ENCODE assay signal across 10 cellular contexts in genomic region chr7:75452494-75452955, GRCh38. TPM values are rescaled to one million over a fixed set of nuclear protein-coding genes. Genes with fewer than 3 reads are reported as not detected.
A peak's percentile ranks its signal among the peaks of the same experiment; 100 is the strongest.
DNase-seq lines count a peak whose midpoint lies in the region; ATAC-seq and TF ChIP-seq lines count a peak whose summit lies in the region.
"Not testable (repeated sequence)": the region's sequence is repeated elsewhere in the genome, so short reads cannot be mapped to it uniquely, and the experiment has no call there.
"Had no signal": no experiment of that assay in that cellular context is flagged by ENCODE, and none has a peak within 500 bp of the region (broad histone marks: within the 10 kb centered on the region; RNA-seq: fewer than 3 reads in every experiment).

No MANE protein-coding gene starts in this region.

- not testable (repeated sequence) for H3K4me1 ChIP-seq in HCT116 (ENCODE audit: control insufficient read depth in 1 of 2, insufficient read depth in 2 of 2, low read length in 2 of 2); right cardiac atrium (ENCODE audit: control insufficient read depth, insufficient read depth, low read length); parathyroid adenoma

- not testable (repeated sequence) for H3K27me3 Mint-ChIP-seq in CD14-positive monocyte (ENCODE audit: low read depth in 3 of 3); T-cell; chondrocyte (ENCODE audit: low read depth)

- H3K9me3 ChIP-seq in HCT116 (ENCODE audit: control insufficient read depth in 1 of 2, insufficient read depth in 1 of 2, low read depth in 1 of 2, low read length in 2 of 2); right cardiac atrium (ENCODE audit: control insufficient read depth, low read length); parathyroid adenoma (ENCODE audit: control insufficient read depth, low read length): not testable (repeated sequence)

- not testable (repeated sequence) for H3K36me3 ChIP-seq in HCT116 (ENCODE audit: control insufficient read depth in 1 of 2, insufficient read depth in 2 of 2, low read length in 2 of 2); parathyroid adenoma (ENCODE audit: control insufficient read depth, insufficient read depth, low read length)

- TF ChIP-seq POLR2A in HCT116 (IDR thresholded peaks at IDR 0.05; ENCODE audit: borderline replicate concordance, extremely low read depth, insufficient read depth, insufficient read length): not testable (repeated sequence)

- not testable (repeated sequence) for H3K9ac ChIP-seq in HCT116 (ENCODE audit: low read length); parathyroid adenoma

- H3K9me2 ChIP-seq in HCT116 (ENCODE audit: insufficient read depth): not testable (repeated sequence)

- BruUV-seq in HCT116 (replicated peaks; lab: Mats Ljungman, UMichigan): not testable (repeated sequence)

- ATAC-seq in GM18907 (IDR thresholded peaks at IDR 0.05; ENCODE audit: unreplicated experiment) (peak; percentile 88), HCT116 (peak; percentile 90), HG03378 (IDR thresholded peaks at IDR 0.05; ENCODE audit: unreplicated experiment) (peak; percentile 81), T-cell (replicated peaks in 1 of 4) (peak; percentile 72 to 86 (median 80)), right cardiac atrium (peak; percentile 74 to 78)

- peak; percentile 48 for TF ChIP-seq RAD21 in HCT116 (IDR thresholded peaks at IDR 0.05; ENCODE audit: low read depth)

- not testable (repeated sequence) for H3K4me2 ChIP-seq in HCT116 (ENCODE audit: low read length); parathyroid adenoma (ENCODE audit: low read length)

- H3K4me3 Mint-ChIP-seq in CD14-positive monocyte; T-cell; chondrocyte (ENCODE audit: unreplicated experiment): not testable (repeated sequence)

- H4K20me1 ChIP-seq in HCT116 (ENCODE audit: insufficient read depth): not testable (repeated sequence)

- WGBS in right cardiac atrium: 8% methylated on average over 3 of the region's 4 CpGs

- RAD21 ChIA-PET in HCT116 (lab: Charles Lee; ENCODE audit: low non-redundant PET in 1 of 2, low total read pairs in 2 of 2, uncharacterized antibody in 2 of 2, unreplicated experiment in 2 of 2): not testable (repeated sequence)

- peaks cover 10 to 19% of the 10 kb centered on the region in 2 donors for H3K36me3 Mint-ChIP-seq in CD14-positive monocyte
- not testable (repeated sequence) for H3K36me3 Mint-ChIP-seq in T-cell; chondrocyte (ENCODE audit: low read depth)

- not testable (repeated sequence) for H3K27ac ChIP-seq in HCT116 (ENCODE audit: low read depth, low read length); right cardiac atrium (ENCODE audit: low read length); parathyroid adenoma

- DNase-seq in CD14-positive monocyte (ENCODE audit: low spot score); HCT116 (ENCODE audit: low read depth, low spot score); T-cell; chondrocyte (ENCODE audit: low spot score); right cardiac atrium: not testable (repeated sequence)

- POLR2A ChIA-PET in HCT116 (lab: Charles Lee); T-cell (lab: Charles Lee): not testable (repeated sequence)

- intact Hi-C loops in CD14-positive monocyte (cut with micrococcal nuclease); HCT116 (cut with micrococcal nuclease); right cardiac atrium (cut with DNase I): not testable (repeated sequence)

- H3K4me1 Mint-ChIP-seq in CD14-positive monocyte; T-cell; chondrocyte (ENCODE audit: low read depth): not testable (repeated sequence)

- CTCF ChIA-PET in HCT116 (lab: Charles Lee): interaction anchor here (1.2 kb wide), 1 partner anchor 310 kb away, joined by 3 read pairs; no protein-coding TSS in a partner anchor
- CTCF ChIA-PET in T-cell (lab: Charles Lee): not testable (repeated sequence)

- peak overlapping the region in 1 of 7 donors; percentile 6 for H3K27ac Mint-ChIP-seq in CD14-positive monocyte
- H3K27ac Mint-ChIP-seq in T-cell; chondrocyte (ENCODE audit: unreplicated experiment): not testable (repeated sequence)

- H3K79me2 ChIP-seq in HCT116 (ENCODE audit: insufficient read depth, low read length); parathyroid adenoma: not testable (repeated sequence)

- not testable (repeated sequence) for H3K9me3 Mint-ChIP-seq in CD14-positive monocyte; T-cell; chondrocyte (ENCODE audit: low read depth)

- H3K4me3 ChIP-seq in HCT116 (replicated peaks in 1 of 2; ENCODE audit: low read depth in 1 of 2, low read length in 2 of 2); right cardiac atrium (ENCODE audit: low read length); parathyroid adenoma (ENCODE audit: low read depth, low read length): not testable (repeated sequence)

- H3K27me3 ChIP-seq in HCT116 (ENCODE audit: insufficient read depth, low read length); right cardiac atrium (ENCODE audit: control insufficient read depth, insufficient read depth); parathyroid adenoma (ENCODE audit: control insufficient read depth, insufficient read depth, low read length): not testable (repeated sequence)

- TF ChIP-seq CTCF in CD14-positive monocyte (IDR thresholded peaks at IDR 0.05) (peak; percentile 53), HCT116 (IDR thresholded peaks at IDR 0.05 in 2 of 3, conservative IDR thresholded peaks at IDR 0.05 in 1 of 3; ENCODE audit: borderline replicate concordance in 1 of 3, insufficient read depth in 1 of 3, low read depth in 2 of 3, low read length in 2 of 3) (peak; percentile 15 to 48 (median 26); a peak in 3 of 6 replicates), chondrocyte (IDR thresholded peaks at IDR 0.05) (peak; percentile 78), parathyroid adenoma (IDR thresholded peaks at IDR 0.05) (peak; percentile 41)

- H2AFZ ChIP-seq in HCT116 (ENCODE audit: low read depth, low read length, poor library complexity, severe bottlenecking); parathyroid adenoma: not testable (repeated sequence)

RNA-seq across cellular contexts. Expression of gene POM121C, which starts 33.6 kb away (rescaled TPM):
- 1 to 10 TPM; 2.2 to 3.9 TPM for polyA plus RNA-seq in CD14-positive monocyte
- total RNA-seq in HCT116 (2021; ENCODE audit: unreplicated experiment): 61.0 TPM
- 41.3 and 42.4 TPM in 2 replicates for polyA plus RNA-seq in HCT116 (2012)
- 100 to 1,000 TPM in 2 of 5 donors, 10 to 100 TPM in 3; 76.9 to 113 (median 86.1) TPM for total RNA-seq in T-cell
- total RNA-seq in chondrocyte: 40.7 to 41.4 TPM (median 41.1 TPM) in 3 replicates
- total RNA-seq in right cardiac atrium: 10 to 100 TPM; 23.7 to 38.5 (median 29.2) TPM
- polyA plus RNA-seq in right cardiac atrium: 12.6 TPM

RNA-seq across cellular contexts. Expression of gene SPDYE5, which starts 39.6 kb away (rescaled TPM):
- polyA plus RNA-seq in CD14-positive monocyte (not detected), right cardiac atrium (not detected)
- total RNA-seq in HCT116 (2021; ENCODE audit: unreplicated experiment) (not detected), T-cell (under 1 TPM in 2 of 5 donors, not detected in 3; 0.23 to 0.30 TPM), chondrocyte (not detected in 3 replicates), right cardiac atrium (under 1 TPM in 1 of 4 donors, not detected in 3; 0.17 TPM)
- polyA plus RNA-seq in HCT116 (2012): 0.17 and 0.38 TPM in 2 replicates
- total RNA-seq: dermis blood vessel endothelial cell, H7 had no signal

RNA-seq across cellular contexts. Expression of gene TRIM73, which starts 57.1 kb away (rescaled TPM):
- polyA plus RNA-seq in CD14-positive monocyte (under 1 TPM in 1 of 2 donors, not detected in 1; 0.51 TPM), right cardiac atrium (1.0 TPM)
- total RNA-seq in HCT116 (2021; ENCODE audit: unreplicated experiment) (8.8 TPM), T-cell (10 to 100 TPM; 20.7 to 45.0 (median 30.1) TPM), chondrocyte (3.1 to 6.6 TPM (median 3.5 TPM) in 3 replicates), right cardiac atrium (1 to 10 TPM; 1.1 to 3.8 (median 1.2) TPM)
- polyA plus RNA-seq in HCT116 (2012): 4.2 and 4.5 TPM in 2 replicates

Comparison
In these comparisons a context has a peak if more than half of its experiments do, and no peak if none do; other contexts are left out.
1. CTCF ChIP-seq: peak in every context shown above with its lines; median percentile 78 in chondrocyte; 53 in CD14-positive monocyte; 41 in parathyroid adenoma; 26 in HCT116.